ENCODE assay signal across 26 cellular contexts in genomic region chr6:123658848-123659247, GRCh38. TPM values are rescaled to one million over a fixed set of nuclear protein-coding genes. Genes with fewer than 3 reads are reported as not detected.
"Had no signal": no experiment of that assay in that cellular context is flagged by ENCODE, and none has a peak within 500 bp of the region (broad histone marks: within the 10 kb centered on the region; RNA-seq: fewer than 3 reads in every experiment).

No MANE protein-coding gene starts in this region.

- H3K4me3 ChIP-seq: adrenal gland, K562, SK-N-MC had no signal

- H3K27ac Mint-ChIP-seq: activated B cell treated with CpG ODN at 0.5 μM for 24 hours; activated CD4-positive, alpha-beta T cell treated with anti-CD3 and anti-CD28 coated beads, Interleukin-2, amount 10 ng/mL, durations not matched to agents 24 days and 14 days; activated CD8-positive, alpha-beta memory T cell treated with anti-CD3 and anti-CD28 coated beads, Interleukin-2, amount 10 ng/mL, durations not matched to agents 7 days and 5 days; activated naive CD8-positive, alpha-beta T cell treated with anti-CD3 and anti-CD28 coated beads, Interleukin-2, amount 10 ng/mL, durations not matched to agents 7 days and 5 days; activated T-helper 2 cell treated with anti-CD3 and anti-CD28 coated beads, Interferon-gamma antibody, Interleukin-2, Interleukin-4, amounts not matched to agents 10 μg/mL and 5 μg/mL and 100 μg/mL, durations not matched to agents 14 hours and 24 hours and 36 hours; T-cell had no signal

- DNase-seq: activated B cell treated with CpG ODN at 0.5 μM for 24 hours; activated CD4-positive, alpha-beta T cell treated with anti-CD3 and anti-CD28 coated beads for 1 hour; activated CD4-positive, alpha-beta T cell treated with anti-CD3 and anti-CD28 coated beads, Interleukin-2, amount 10 ng/mL, durations not matched to agents 24 days and 14 days; activated CD4-positive, alpha-beta T cell treated with anti-CD3 and anti-CD28 coated beads, Interleukin-2, amount 50 U/mL, for 48 hours; activated CD8-positive, alpha-beta memory T cell treated with anti-CD3 and anti-CD28 coated beads, Interleukin-2, amount 10 ng/mL, durations not matched to agents 7 days and 5 days; activated gamma-delta T cell treated with Interleukin-2 at 50 U/mL for 16 hours; activated naive CD4-positive, alpha-beta T cell treated with anti-CD3 and anti-CD28 coated beads, Interleukin-2, amount 50 U/mL, for 16 hours; activated naive CD8-positive, alpha-beta T cell treated with anti-CD3 and anti-CD28 coated beads, Interleukin-2, amount 10 ng/mL, durations not matched to agents 7 days and 5 days; activated T-cell treated with anti-CD3 and anti-CD28 coated beads, Interleukin-2, amount 50 U/mL, for 4 hours; adrenal gland; anterior cingulate cortex; cerebellar nuclear complex; Karpas-422; MM.1S; NCI-H1105 treated with DMSO at 0.1 percent for 48 hours; NCI-H1930; NCI-H510A treated with DMSO at 0.1 percent for 48 hours; NCI-H69; NK-92 treated with Interleukin-12 subunit alpha and Interleukin-12 subunit beta, amount 100 ng/mL, for 24 hours; SHP77; T-cell; T-helper 2 cell; T1000 had no signal

- H3K27ac ChIP-seq: adrenal gland, SK-N-MC had no signal

- H3K4me1 Mint-ChIP-seq: activated B cell treated with CpG ODN at 0.5 μM for 24 hours had no signal

- H3K27me3 ChIP-seq: adrenal gland had no signal

- H3K27me3 Mint-ChIP-seq: activated B cell treated with CpG ODN at 0.5 μM for 24 hours; activated CD4-positive, alpha-beta T cell treated with anti-CD3 and anti-CD28 coated beads, Interleukin-2, amount 10 ng/mL, durations not matched to agents 24 days and 14 days; activated CD8-positive, alpha-beta memory T cell treated with anti-CD3 and anti-CD28 coated beads, Interleukin-2, amount 10 ng/mL, durations not matched to agents 7 days and 5 days; activated naive CD8-positive, alpha-beta T cell treated with anti-CD3 and anti-CD28 coated beads, Interleukin-2, amount 10 ng/mL, durations not matched to agents 7 days and 5 days; T-cell had no signal

- H3K9me3 ChIP-seq: adrenal gland had no signal

- ATAC-seq: activated CD8-positive, alpha-beta memory T cell treated with anti-CD3 and anti-CD28 coated beads, Interleukin-2, amount 10 ng/mL, durations not matched to agents 7 days and 5 days; activated T-cell treated with anti-CD3 and anti-CD28 coated beads, Interleukin-2, amount 50 U/mL, for 4 hours; K562; T-cell had no signal

- H3K36me3 Mint-ChIP-seq: activated CD8-positive, alpha-beta memory T cell treated with anti-CD3 and anti-CD28 coated beads, Interleukin-2, amount 10 ng/mL, durations not matched to agents 7 days and 5 days; activated naive CD8-positive, alpha-beta T cell treated with anti-CD3 and anti-CD28 coated beads, Interleukin-2, amount 10 ng/mL, durations not matched to agents 7 days and 5 days; T-cell had no signal

- H3K36me3 ChIP-seq: adrenal gland had no signal

- H3K9me3 Mint-ChIP-seq: activated B cell treated with CpG ODN at 0.5 μM for 24 hours; activated CD4-positive, alpha-beta T cell treated with anti-CD3 and anti-CD28 coated beads, Interleukin-2, amount 10 ng/mL, durations not matched to agents 24 days and 14 days; activated naive CD8-positive, alpha-beta T cell treated with anti-CD3 and anti-CD28 coated beads, Interleukin-2, amount 10 ng/mL, durations not matched to agents 7 days and 5 days; activated T-cell treated with anti-CD3 and anti-CD28 coated beads, Interleukin-2, amount 50 U/mL, for 4 hours; activated T-helper 2 cell treated with anti-CD3 and anti-CD28 coated beads, Interferon-gamma antibody, Interleukin-2, Interleukin-4, amounts not matched to agents 10 μg/mL and 5 μg/mL and 100 μg/mL, durations not matched to agents 14 hours and 24 hours and 36 hours; T-cell had no signal

- H3K4me3 Mint-ChIP-seq: activated B cell treated with CpG ODN at 0.5 μM for 24 hours; activated CD4-positive, alpha-beta T cell treated with anti-CD3 and anti-CD28 coated beads, Interleukin-2, amount 10 ng/mL, durations not matched to agents 24 days and 14 days; activated CD8-positive, alpha-beta memory T cell treated with anti-CD3 and anti-CD28 coated beads, Interleukin-2, amount 10 ng/mL, durations not matched to agents 7 days and 5 days; activated naive CD8-positive, alpha-beta T cell treated with anti-CD3 and anti-CD28 coated beads, Interleukin-2, amount 10 ng/mL, durations not matched to agents 7 days and 5 days; activated T-cell treated with anti-CD3 and anti-CD28 coated beads, Interleukin-2, amount 50 U/mL, for 4 hours; T-cell had no signal

RNA-seq across cellular contexts. Expression of gene TRDN, which starts 22.1 kb away (rescaled TPM):
- total RNA-seq: activated B cell treated with CpG ODN at 0.5 μM for 24 hours; activated CD4-positive, alpha-beta T cell treated with anti-CD3 and anti-CD28 coated beads, Interleukin-2, amount 10 ng/mL, durations not matched to agents 24 days and 14 days; activated CD8-positive, alpha-beta memory T cell treated with anti-CD3 and anti-CD28 coated beads, Interleukin-2, amount 10 ng/mL, durations not matched to agents 7 days and 5 days; activated naive CD8-positive, alpha-beta T cell treated with anti-CD3 and anti-CD28 coated beads, Interleukin-2, amount 10 ng/mL, durations not matched to agents 7 days and 5 days; activated T-cell treated with anti-CD3 and anti-CD28 coated beads, Interleukin-2, amount 50 U/mL, for 4 hours; activated T-helper 2 cell treated with anti-CD3 and anti-CD28 coated beads, Interferon-gamma antibody, Interleukin-2, Interleukin-4, amounts not matched to agents 10 μg/mL and 5 μg/mL and 100 μg/mL, durations not matched to agents 14 hours and 24 hours and 36 hours; T-cell had no signal
